Comparison of ENCODE assay signal across 8 cellular contexts in the genomic region with DNA sequence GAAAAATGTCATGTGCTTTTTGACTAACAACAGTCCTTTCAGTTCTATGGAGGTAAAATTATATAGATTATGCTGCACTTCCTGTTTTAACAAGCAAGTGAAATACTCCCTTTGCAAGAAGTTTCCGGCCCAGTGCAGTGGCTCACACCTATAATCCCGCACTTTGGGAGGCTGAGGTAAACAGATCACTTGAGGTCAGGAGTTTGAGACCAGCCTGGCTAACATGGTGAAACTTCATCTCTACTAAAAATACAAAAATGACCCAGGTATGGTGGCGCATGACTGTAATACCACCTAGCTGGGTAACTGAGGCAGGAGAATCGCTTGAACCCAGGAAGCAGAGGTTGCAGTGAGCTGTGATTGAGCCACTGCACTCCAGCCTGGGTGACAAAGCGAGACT. TPM values are rescaled to one million over a fixed set of nuclear protein-coding genes. Genes with fewer than 3 reads are reported as not detected.
DNase-seq lines count a peak whose midpoint lies in the region; ATAC-seq, FAIRE-seq and TF ChIP-seq lines count a peak whose summit lies in the region.
"Not testable (repeated sequence)": the region's sequence is repeated elsewhere in the genome, so short reads cannot be mapped to it uniquely, and the experiment has no call there.

No MANE protein-coding gene starts in this region.

- FAIRE-seq in GM18507 (lab: Jason Lieb, UNC) = peak; percentile 76

- not testable (repeated sequence) for H3K9me3 ChIP-seq in RWPE2 (ENCODE audit: severe bottlenecking); neutrophil; vagina

- not testable (repeated sequence) for TF ChIP-seq POLR2A in vagina (IDR thresholded peaks at IDR 0.05)

- H3K4me1 ChIP-seq in RWPE2 (ENCODE audit: insufficient read depth, poor library complexity, severe bottlenecking) (peaks cover 57% of the 10 kb centered on the region), neutrophil (ENCODE audit: control insufficient read depth in 1 of 2, insufficient read depth in 1 of 2, low read depth in 1 of 2, low read length in 1 of 2) (peaks cover 36 to 41% of the 10 kb centered on the region in 2 experiments), vagina (peaks cover 86% of the 10 kb centered on the region)

- intact Hi-C loops in vagina (cut with DNase I) = not testable (repeated sequence)

- TF ChIP-seq CTCF in RWPE2 (IDR thresholded peaks at IDR 0.05; ENCODE audit: poor library complexity, severe bottlenecking); neutrophil (IDR thresholded peaks at IDR 0.05); vagina (IDR thresholded peaks at IDR 0.05): not testable (repeated sequence)

- peak; percentile 47 for ATAC-seq in HG03378 (IDR thresholded peaks at IDR 0.05; ENCODE audit: unreplicated experiment)
- not testable (repeated sequence) for ATAC-seq in RWPE2 (ENCODE audit: low read depth)
- peak; percentile 39 to 57 for ATAC-seq in activated CD4-positive, CD25-positive, alpha-beta regulatory T cell treated with anti-CD3 and anti-CD28 coated beads, Interleukin-2, amount 50 U/mL, for 24 hours

- not testable (repeated sequence) for H3K4me3 ChIP-seq in RWPE2 (ENCODE audit: severe bottlenecking); vagina
- peak overlapping the region; percentile 38 to 47 for H3K4me3 ChIP-seq in neutrophil (ENCODE audit: low read depth in 1 of 2, low read length in 1 of 2)

- not testable (repeated sequence) for DNase-seq in GM18507 (ENCODE audit: extremely low spot score, insufficient read length, low read depth); RWPE2 (ENCODE audit: low spot score); vagina (ENCODE audit: extremely low spot score in 2 of 2)
- DNase-seq in activated effector memory CD4-positive, alpha-beta T cell treated with anti-CD3 and anti-CD28 coated beads, Interleukin-2, amount 50 U/mL, for 16 hours = peak; percentile 77
- peak; percentile 46 for DNase-seq in effector CD8-positive, alpha-beta T cell (lab: John Stamatoyannopoulos, UW)

- not testable (repeated sequence) for H3K36me3 ChIP-seq in RWPE2 (ENCODE audit: low read depth); neutrophil; vagina

- H3K27me3 ChIP-seq in RWPE2 (ENCODE audit: insufficient read depth, poor library complexity, severe bottlenecking); neutrophil; vagina: not testable (repeated sequence)

- H3K27ac ChIP-seq in RWPE2 (ENCODE audit: poor library complexity, severe bottlenecking) (peak overlapping the region; percentile 94), neutrophil (peak overlapping the region; percentile 89), vagina (peak overlapping the region; percentile 60)

RNA-seq across cellular contexts. Expression of a gene that starts 20.7 kb away (rescaled TPM):
- total RNA-seq in vagina = 43.0 TPM

RNA-seq across cellular contexts. Expression of a gene that starts 51.5 kb away (rescaled TPM):
- 31.4 TPM for total RNA-seq in vagina
